In genomic region chr9:90822866-90823265, GRCh38 we compare ENCODE assay signal across 27 cellular contexts. TPM values are rescaled to one million over a fixed set of nuclear protein-coding genes. Genes with fewer than 3 reads are reported as not detected.
"Had no signal": no experiment of that assay in that cellular context is flagged by ENCODE, and none has a peak within 500 bp of the region (broad histone marks: within the 10 kb centered on the region; RNA-seq: fewer than 3 reads in every experiment).

No MANE protein-coding gene starts in this region.

- H3K27ac Mint-ChIP-seq: activated CD4-positive, alpha-beta memory T cell treated with anti-CD3 and anti-CD28 coated beads for 36 hours; activated naive CD4-positive, alpha-beta T cell treated with anti-CD3 and anti-CD28 coated beads for 36 hours; activated naive CD8-positive, alpha-beta T cell treated with anti-CD3 and anti-CD28 coated beads, Interleukin-2, amount 10 ng/mL, durations not matched to agents 7 days and 5 days; activated T-cell treated with anti-CD3 and anti-CD28 coated beads, Interleukin-2, amount 50 U/mL, for 72 hours; stimulated activated effector memory CD8-positive, alpha-beta T cell treated with anti-CD3 and anti-CD28 coated beads, Interleukin-12 subunit alpha, Interleukin-12 subunit beta, amount 100 ng/mL, for 72 hours had no signal

- H3K36me3 Mint-ChIP-seq: activated CD4-positive, alpha-beta memory T cell treated with anti-CD3 and anti-CD28 coated beads for 36 hours; activated naive CD8-positive, alpha-beta T cell treated with anti-CD3 and anti-CD28 coated beads, Interleukin-2, amount 10 ng/mL, durations not matched to agents 7 days and 5 days; stimulated activated effector memory CD8-positive, alpha-beta T cell treated with anti-CD3 and anti-CD28 coated beads, Interleukin-12 subunit alpha, Interleukin-12 subunit beta, amount 100 ng/mL, for 72 hours had no signal

- DNase-seq: activated CD4-positive, alpha-beta memory T cell treated with anti-CD3 and anti-CD28 coated beads for 36 hours; activated CD4-positive, alpha-beta T cell treated with anti-CD3 and anti-CD28 coated beads for 48 hours; activated effector memory CD4-positive, alpha-beta T cell treated with Interleukin-2 at 50 U/mL for 16 hours; activated naive CD4-positive, alpha-beta T cell treated with anti-CD3 and anti-CD28 coated beads for 36 hours; activated naive CD8-positive, alpha-beta T cell treated with anti-CD3 and anti-CD28 coated beads, Interleukin-2, amount 10 ng/mL, durations not matched to agents 7 days and 5 days; activated T-cell treated with anti-CD3 and anti-CD28 coated beads, Interleukin-2, amount 50 U/mL, for 72 hours; amniotic stem cell; dorsolateral prefrontal cortex; hypothalamus; islet precursor cell; left colon; mesenchymal stem cell; mucosa of descending colon; occipital lobe; posterior cingulate gyrus; right lobe of liver; stimulated activated CD4-positive, alpha-beta T cell treated with anti-CD3 and anti-CD28 coated beads, Interleukin-1b, Interleukin-23, amount 100 ng/mL, for 48 hours; stomach; T-helper 9 cell had no signal

- H3K27ac ChIP-seq: breast epithelium, dorsolateral prefrontal cortex, esophagus muscularis mucosa, right lobe of liver, skin epidermis, stomach, suprapubic skin, tibial nerve had no signal

- H3K9me3 ChIP-seq: breast epithelium, mucosa of descending colon, right lobe of liver, stomach, suprapubic skin, tibial nerve had no signal

- ATAC-seq: activated T-cell treated with anti-CD3 and anti-CD28 coated beads, Interleukin-2, amount 50 U/mL, for 72 hours; left colon; mucosa of descending colon; right lobe of liver; stimulated activated effector memory CD8-positive, alpha-beta T cell treated with anti-CD3 and anti-CD28 coated beads, Interleukin-12 subunit alpha, Interleukin-12 subunit beta, amount 100 ng/mL, for 72 hours had no signal

- H3K36me3 ChIP-seq: breast epithelium, esophagus muscularis mucosa, right lobe of liver, stomach, suprapubic skin, tibial nerve had no signal

- H3K4me1 ChIP-seq: breast epithelium, esophagus muscularis mucosa, right lobe of liver, suprapubic skin had no signal

- H3K4me3 Mint-ChIP-seq: activated CD4-positive, alpha-beta memory T cell treated with anti-CD3 and anti-CD28 coated beads for 36 hours; activated naive CD4-positive, alpha-beta T cell treated with anti-CD3 and anti-CD28 coated beads for 36 hours; activated naive CD8-positive, alpha-beta T cell treated with anti-CD3 and anti-CD28 coated beads, Interleukin-2, amount 10 ng/mL, durations not matched to agents 7 days and 5 days; activated T-cell treated with anti-CD3 and anti-CD28 coated beads, Interleukin-2, amount 50 U/mL, for 72 hours; central memory CD8-positive, alpha-beta T cell; stimulated activated effector memory CD8-positive, alpha-beta T cell treated with anti-CD3 and anti-CD28 coated beads, Interleukin-12 subunit alpha, Interleukin-12 subunit beta, amount 100 ng/mL, for 72 hours had no signal

- H3K4me1 Mint-ChIP-seq: activated naive CD8-positive, alpha-beta T cell treated with anti-CD3 and anti-CD28 coated beads, Interleukin-2, amount 10 ng/mL, durations not matched to agents 7 days and 5 days; central memory CD8-positive, alpha-beta T cell; stimulated activated effector memory CD8-positive, alpha-beta T cell treated with anti-CD3 and anti-CD28 coated beads, Interleukin-12 subunit alpha, Interleukin-12 subunit beta, amount 100 ng/mL, for 72 hours had no signal

- H3K9me3 Mint-ChIP-seq: activated CD4-positive, alpha-beta memory T cell treated with anti-CD3 and anti-CD28 coated beads for 36 hours; activated naive CD4-positive, alpha-beta T cell treated with anti-CD3 and anti-CD28 coated beads for 36 hours; central memory CD8-positive, alpha-beta T cell; stimulated activated effector memory CD8-positive, alpha-beta T cell treated with anti-CD3 and anti-CD28 coated beads, Interleukin-12 subunit alpha, Interleukin-12 subunit beta, amount 100 ng/mL, for 72 hours had no signal

- H3K4me3 ChIP-seq: breast epithelium, dorsolateral prefrontal cortex, esophagus muscularis mucosa, mucosa of descending colon, right lobe of liver, skin epidermis, stomach, suprapubic skin, tibial nerve had no signal

- H3K27me3 ChIP-seq: breast epithelium, esophagus muscularis mucosa, right lobe of liver, stomach, suprapubic skin, tibial nerve had no signal

RNA-seq across cellular contexts. Expression of gene SYK, which starts 21.2 kb away (rescaled TPM):
- total RNA-seq: activated CD4-positive, alpha-beta memory T cell treated with anti-CD3 and anti-CD28 coated beads for 36 hours had no signal
- polyA plus RNA-seq: neural cell had no signal
